ENCODE assay signal across 23 cellular contexts in the genomic region with DNA sequence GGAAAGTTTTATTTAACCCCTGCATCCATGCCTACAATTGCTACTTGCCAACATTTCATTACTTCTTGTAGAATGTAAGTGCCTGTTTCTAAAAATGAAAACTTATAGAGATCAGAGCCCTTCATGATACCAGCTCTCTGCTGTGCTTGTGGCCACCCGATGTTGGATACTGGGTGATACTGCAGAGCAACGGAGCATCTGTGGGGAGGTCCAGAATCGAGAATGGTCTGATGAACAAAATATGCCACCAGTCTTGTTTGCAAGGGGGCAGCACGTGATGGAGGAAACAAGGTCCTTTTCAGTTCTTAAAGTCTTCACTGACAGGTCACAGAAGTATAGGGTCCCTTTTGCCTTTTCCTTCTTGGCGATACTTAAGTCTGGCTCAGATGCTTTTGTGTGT.
A peak's percentile ranks its signal among the peaks of the same experiment; 100 is the strongest.
DNase-seq lines count a peak whose midpoint lies in the region; ATAC-seq, FAIRE-seq and TF ChIP-seq lines count a peak whose summit lies in the region.
"Had no signal": no experiment of that assay in that cellular context is flagged by ENCODE, and none has a peak within 500 bp of the region (broad histone marks: within the 10 kb centered on the region; RNA-seq: fewer than 3 reads in every experiment).

No MANE protein-coding gene starts in this region.

- no peaks in the 10 kb centered on the region for H3K36me3 ChIP-seq in right atrium auricular region
- no peaks in the 10 kb centered on the region for H3K36me3 ChIP-seq in GM12878 (ENCODE audit: control insufficient read depth in 2 of 2, insufficient read depth in 2 of 2, low read length in 1 of 2)
- no peaks in the 10 kb centered on the region for H3K36me3 ChIP-seq in vagina
- no peaks in the 10 kb centered on the region for H3K36me3 ChIP-seq in CD8-positive, alpha-beta T cell (ENCODE audit: insufficient read depth, low read length)
- H3K36me3 ChIP-seq: breast epithelium, HAP-1, spleen, thoracic aorta had no signal

- no peaks in the 10 kb centered on the region for H3K36me3 Mint-ChIP-seq in naive B cell
- no peaks in the 10 kb centered on the region for H3K36me3 Mint-ChIP-seq in CD8-positive, alpha-beta T cell
- H3K36me3 Mint-ChIP-seq: CD8-positive, alpha-beta memory T cell; naive thymus-derived CD4-positive, alpha-beta T cell; WTC11 had no signal

- H3K4me3 ChIP-seq in right atrium auricular region, result no peak overlapping the region
- H3K4me3 ChIP-seq in GM12878, result no peak overlapping the region
- H3K4me3 ChIP-seq in vagina, result no peak overlapping the region
- H3K4me3 ChIP-seq in CD8-positive, alpha-beta T cell (ENCODE audit: low read depth, low read length), result no peak overlapping the region
- H3K4me3 ChIP-seq: breast epithelium, HAP-1, spleen had no signal

- H3K27me3 ChIP-seq in right atrium auricular region (no peaks in the 10 kb centered on the region), GM12878 (replicated peaks in 1 of 2; ENCODE audit: control insufficient read depth in 2 of 2, insufficient read depth in 2 of 2, low read length in 1 of 2) (no peaks in the 10 kb centered on the region), vagina (no peaks in the 10 kb centered on the region)
- H3K27me3 ChIP-seq in CD8-positive, alpha-beta T cell (ENCODE audit: insufficient read depth, low read length), result no peaks in the 10 kb centered on the region
- H3K27me3 ChIP-seq: breast epithelium, dorsolateral prefrontal cortex, spleen had no signal

- peaks cover 0 to 65% of the 10 kb centered on the region in 2 donors for H3K4me1 ChIP-seq in right atrium auricular region
- H3K4me1 ChIP-seq in GM12878 (ENCODE audit: control insufficient read depth, insufficient read depth, low read length), result peaks cover 65% of the 10 kb centered on the region
- peaks cover 44% of the 10 kb centered on the region for H3K4me1 ChIP-seq in vagina
- peaks cover 4% of the 10 kb centered on the region for H3K4me1 ChIP-seq in CD8-positive, alpha-beta T cell (ENCODE audit: insufficient read depth, low read length)
- H3K4me1 ChIP-seq: breast epithelium, HAP-1 had no signal

- FAIRE-seq in GM12878 (lab: Jason Lieb, UNC), result no peak
- FAIRE-seq: HepG2 had no signal

- intact Hi-C loops in Right ventricle myocardium inferior (cut with DNase I) (loop anchor here (1.0 to 5.0 kb wide), 4 partner anchors 54 to 294 kb away; no protein-coding TSS in a partner anchor), GM12878 (cut with micrococcal nuclease; ENCODE audit: unreplicated experiment) (no loop called here), vagina (cut with DNase I) (no loop called here)
- intact Hi-C loops in CD8-positive, alpha-beta T cell (cut with DNase I, micrococcal nuclease), result no loop called here

- H3K4me2 ChIP-seq in GM12878 (ENCODE audit: control insufficient read depth, insufficient read depth), result peak overlapping the region; percentile 74; the same call in 1 of the 2 replicates

- WGBS in GM12878 (ENCODE audit: insufficient coverage, insufficient replicate concordance, low lambda C conversion rate, missing lambda C conversion rate), result 86% methylated on average over 5 of the region's 5 CpGs

- H4K20me1 ChIP-seq in GM12878 (ENCODE audit: control insufficient read depth, insufficient read depth), result no peaks in the 10 kb centered on the region

- SMC1A ChIA-PET in GM12878 (lab: Charles Lee; ENCODE audit: uncharacterized antibody, unreplicated experiment), result interaction anchor here (1.2 kb wide), 1 partner anchor 9 kb away, joined by 3 read pairs; no protein-coding TSS in a partner anchor

- no TSS peak for BruUV-seq in GM12878 (replicated peaks; lab: Mats Ljungman, UMichigan)

- TF ChIP-seq RAD21 in GM12878 (IDR thresholded peaks at IDR 0.05; ENCODE audit: insufficient read depth, low read depth, low read length), result no peak

- peak overlapping the region; percentile 77 to 78 for H3K27ac ChIP-seq in right atrium auricular region
- H3K27ac ChIP-seq in GM12878 (ENCODE audit: control insufficient read depth, insufficient read depth), result no peak overlapping the region
- peak overlapping the region; percentile 82 for H3K27ac ChIP-seq in vagina
- H3K27ac ChIP-seq in CD8-positive, alpha-beta T cell (ENCODE audit: low read depth, low read length), result no peak overlapping the region
- H3K27ac ChIP-seq: epithelial cell of prostate, thoracic aorta had no signal

- H3K79me2 ChIP-seq in GM12878 (ENCODE audit: control insufficient read depth, insufficient read depth, low read length), result no peaks in the 10 kb centered on the region

- POLR2A ChIA-PET in GM12878 (lab: Charles Lee), result no interaction called here
- POLR2A ChIA-PET in CD8-positive, alpha-beta T cell (lab: Charles Lee), result no interaction called here

- H3K27me3 Mint-ChIP-seq in naive B cell, result no peaks in the 10 kb centered on the region
- H3K27me3 Mint-ChIP-seq in CD8-positive, alpha-beta T cell (ENCODE audit: low read depth), result peaks cover 10% of the 10 kb centered on the region

- TF ChIP-seq POLR2A in GM12878 (IDR thresholded peaks at IDR 0.05; ENCODE audit: low read depth, low read length) (no peak), vagina (IDR thresholded peaks at IDR 0.05) (no peak)

- peak overlapping the region; percentile 26 to 84 (median 63) for H3K4me3 Mint-ChIP-seq in naive B cell
- no peak overlapping the region for H3K4me3 Mint-ChIP-seq in CD8-positive, alpha-beta T cell
- H3K4me3 Mint-ChIP-seq: activated naive CD8-positive, alpha-beta T cell treated with anti-CD3 and anti-CD28 coated beads, Interleukin-2, amount 50 U/mL, for 24 hours; naive thymus-derived CD4-positive, alpha-beta T cell; WTC11 had no signal

- CTCF ChIA-PET in GM12878 (lab: Yijun Ruan, JAX), result no interaction called here
- CTCF ChIA-PET in CD8-positive, alpha-beta T cell (lab: Charles Lee), result interaction anchor here (1.3 kb wide), 1 partner anchor 15 kb away, joined by 4 read pairs; no protein-coding TSS in a partner anchor

- no peak for TF ChIP-seq EP300 in GM12878 (IDR thresholded peaks at IDR 0.05; ENCODE audit: borderline replicate concordance in 1 of 2, control insufficient read depth in 1 of 2, low read depth in 2 of 2, low read length in 2 of 2)

- DNase-seq in right atrium auricular region (ENCODE audit: low spot score), result no peak
- no peak for DNase-seq in Right ventricle myocardium inferior (ENCODE audit: missing footprints)
- DNase-seq in GM12878 (ENCODE audit: low read depth, low spot score), result no peak
- DNase-seq in naive B cell, result no peak
- DNase-seq in vagina (ENCODE audit: extremely low spot score in 2 of 2), result no peak
- no peak for DNase-seq in stimulated activated CD8-positive, alpha-beta memory T cell treated with anti-CD3 and anti-CD28 coated beads, Interleukin-4, amount 100 ng/mL, for 48 hours
- DNase-seq in CD8-positive, alpha-beta T cell, result no peak
- DNase-seq: ACHN; activated naive CD8-positive, alpha-beta T cell treated with anti-CD3 and anti-CD28 coated beads, Interleukin-2, amount 50 U/mL, for 24 hours; CD8-positive, alpha-beta memory T cell; DND-41; dorsolateral prefrontal cortex; naive thymus-derived CD4-positive, alpha-beta T cell; NCI-H187; SHP77 treated with DMSO at 0.1 percent for 48 hours; spleen had no signal

- peaks cover 66 to 88% (median 84%) of the 10 kb centered on the region in 3 donors for H3K4me1 Mint-ChIP-seq in naive B cell
- H3K4me1 Mint-ChIP-seq in CD8-positive, alpha-beta T cell (ENCODE audit: low read depth), result peaks cover 10% of the 10 kb centered on the region

- H3K9me3 Mint-ChIP-seq in naive B cell, result no peaks in the 10 kb centered on the region
- H3K9me3 Mint-ChIP-seq in CD8-positive, alpha-beta T cell, result no peaks in the 10 kb centered on the region
- H3K9me3 Mint-ChIP-seq: activated naive CD8-positive, alpha-beta T cell treated with anti-CD3 and anti-CD28 coated beads, Interleukin-2, amount 50 U/mL, for 24 hours; CD8-positive, alpha-beta memory T cell; WTC11 had no signal

- RAD21 ChIA-PET in GM12878 (lab: Charles Lee; ENCODE audit: unreplicated experiment), result no interaction called here

- H3K27ac Mint-ChIP-seq in naive B cell, result peak overlapping the region in 4 of 6 donors; percentile 50 to 86 (median 74)
- no peak overlapping the region for H3K27ac Mint-ChIP-seq in CD8-positive, alpha-beta T cell
- H3K27ac Mint-ChIP-seq: activated naive CD8-positive, alpha-beta T cell treated with anti-CD3 and anti-CD28 coated beads, Interleukin-2, amount 50 U/mL, for 24 hours; CD8-positive, alpha-beta memory T cell; naive thymus-derived CD4-positive, alpha-beta T cell; WTC11 had no signal

- in situ Hi-C loops in GM12878 (cut with MboI), result no loop called here

- no peaks in the 10 kb centered on the region for H3K9me3 ChIP-seq in right atrium auricular region
- no peaks in the 10 kb centered on the region; the same call in 2 of the 3 replicates for H3K9me3 ChIP-seq in GM12878 (replicated peaks; ENCODE audit: control insufficient read depth, insufficient read depth, low read length)
- H3K9me3 ChIP-seq in vagina, result no peaks in the 10 kb centered on the region
- H3K9me3 ChIP-seq in CD8-positive, alpha-beta T cell (ENCODE audit: low read length), result no peaks in the 10 kb centered on the region
- H3K9me3 ChIP-seq: breast epithelium, HAP-1, spleen, thoracic aorta had no signal

- ATAC-seq in Right ventricle myocardium inferior (no peak), GM12878 (no peak), naive B cell (ENCODE audit: low read depth in 2 of 2) (no peak), GM21529 (IDR thresholded peaks at IDR 0.05; ENCODE audit: unreplicated experiment) (no peak)
- no peak for ATAC-seq in CD8-positive, alpha-beta T cell
- ATAC-seq: activated naive CD8-positive, alpha-beta T cell treated with anti-CD3 and anti-CD28 coated beads, Interleukin-2, amount 50 U/mL, for 24 hours; naive thymus-derived CD4-positive, alpha-beta T cell had no signal

- no peak for TF ChIP-seq CTCF in right atrium auricular region (IDR thresholded peaks at IDR 0.05)
- no peak for TF ChIP-seq CTCF in GM12878 (IDR thresholded peaks at IDR 0.05 in 2 of 3, conservative IDR thresholded peaks at IDR 0.05 in 1 of 3; ENCODE audit: control insufficient read depth in 2 of 3, extremely low read depth in 1 of 3, insufficient read depth in 1 of 3, low read depth in 3 of 3, low read length in 3 of 3)
- TF ChIP-seq CTCF in vagina (IDR thresholded peaks at IDR 0.05), result no peak
- TF ChIP-seq CTCF in CD8-positive, alpha-beta T cell (IDR thresholded peaks at IDR 0.05), result no peak

- H3K9ac ChIP-seq in GM12878 (ENCODE audit: control insufficient read depth, insufficient read depth, low read length), result no peak overlapping the region

- H2AFZ ChIP-seq in GM12878 (ENCODE audit: control insufficient read depth, low read depth, low read length), result no peak overlapping the region

TF ChIP-seq in GM12878, 131 proteins besides CTCF, POLR2A, EP300 and RAD21:
- TF ChIP-seq NR2F1 (conservative IDR thresholded peaks at IDR 0.05) (no peak), MXI1 (IDR thresholded peaks at IDR 0.05; ENCODE audit: low read depth, low read length) (no peak), RUNX3 (IDR thresholded peaks at IDR 0.05; ENCODE audit: low read length) (no peak), STAT3 (IDR thresholded peaks at IDR 0.05; ENCODE audit: low read depth, low read length) (no peak), IRF4 (IDR thresholded peaks at IDR 0.05; ENCODE audit: low read depth, low read length) (no peak), RAD51 (IDR thresholded peaks at IDR 0.05) (no peak)

Comparison
In these comparisons a context has a peak if more than half of its experiments do, and no peak if none do; other contexts are left out.
1. H3K27ac ChIP-seq: peak in right atrium auricular region (2 of 2) and vagina (single experiment); none in GM12878 (single experiment) and CD8-positive, alpha-beta T cell (single experiment).